In the genomic region with DNA sequence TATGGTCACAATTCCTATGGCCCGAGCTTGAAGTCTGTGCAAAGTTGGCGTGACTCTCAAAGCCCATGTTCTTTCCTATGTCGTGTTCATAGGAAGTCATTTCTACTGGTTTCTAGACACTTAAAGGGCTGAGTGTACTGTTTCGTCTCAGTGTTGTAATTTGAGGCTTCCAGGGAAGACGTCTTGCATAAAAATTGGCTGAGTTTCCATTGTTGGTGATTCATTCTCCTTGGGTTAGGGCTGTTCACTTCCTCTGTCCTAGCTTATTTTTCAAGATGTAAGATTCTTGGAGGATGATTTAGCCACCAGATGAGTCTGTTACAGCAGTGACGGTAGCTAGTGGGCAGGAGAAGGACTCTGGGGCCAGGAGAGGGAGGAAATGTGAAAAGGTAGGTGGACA, we compare ENCODE assay signal across 9 cellular contexts. TPM values are rescaled to one million over a fixed set of nuclear protein-coding genes. Genes with fewer than 3 reads are reported as not detected.
DNase-seq lines count a peak whose midpoint lies in the region; ATAC-seq and TF ChIP-seq lines count a peak whose summit lies in the region.
"Had no signal": no experiment of that assay in that cellular context is flagged by ENCODE, and none has a peak within 500 bp of the region (broad histone marks: within the 10 kb centered on the region; RNA-seq: fewer than 3 reads in every experiment).

No MANE protein-coding gene starts in this region.

- intact Hi-C loops in lower leg skin (cut with DNase I; ENCODE audit: low total_unique reads) = no loop called here

- no peak for TF ChIP-seq POLR2A in lower leg skin (IDR thresholded peaks at IDR 0.05)

- no peak for TF ChIP-seq CTCF in lower leg skin (IDR thresholded peaks at IDR 0.05)

- 30 to 35% methylated on average over 6 of the region's 6 CpGs for WGBS in lower leg skin, 2 donors

- peak; percentile 41 for ATAC-seq in left lobe of liver
- no peak for ATAC-seq in HG02798 (IDR thresholded peaks at IDR 0.05; ENCODE audit: poor library complexity, unreplicated experiment)
- no peak for ATAC-seq in GM21515 (IDR thresholded peaks at IDR 0.05; ENCODE audit: unreplicated experiment)

- H3K4me3 ChIP-seq in lower leg skin (ENCODE audit: low read depth, poor library complexity, severe bottlenecking) = no peak overlapping the region

- peak; percentile 38 for DNase-seq in 8988T
- peak; percentile 36 for DNase-seq in HS-27A (ENCODE audit: low read depth)
- peak; percentile 89 for DNase-seq in amniotic epithelial cell (ENCODE audit: low read depth)
- no peak for DNase-seq in left lobe of liver (ENCODE audit: low spot score)
- no peak for DNase-seq in lower leg skin (ENCODE audit: low spot score in 2 of 2)
- DNase-seq in activated CD4-positive, alpha-beta T cell treated with anti-CD3 and anti-CD28 coated beads, Interleukin-2, amount 50 U/mL, for 48 hours = no peak
- DNase-seq: DMS79 had no signal

RNA-seq across cellular contexts. Expression of a gene that starts 43.1 kb away (rescaled TPM):
- total RNA-seq in left lobe of liver (3.3 TPM), lower leg skin (10 to 100 TPM in 2 of 4 donors, 1 to 10 TPM in 2; 3.6 to 12.0 (median 8.2) TPM)

RNA-seq across cellular contexts. Expression of a gene that starts 55.0 kb away (rescaled TPM):
- total RNA-seq in left lobe of liver (0.18 TPM), lower leg skin (1 to 10 TPM in 2 of 4 donors, under 1 TPM in 2; 0.52 to 2.5 (median 1.1) TPM)

Comparison
In these comparisons a context has a peak if more than half of its experiments do, and no peak if none do; other contexts are left out.
1. DNase-seq: peak in 8988T (single experiment), HS-27A (single experiment) and amniotic epithelial cell (single experiment); none in left lobe of liver (single experiment), lower leg skin (0 of 2) and activated CD4-positive, alpha-beta T cell treated with anti-CD3 and anti-CD28 coated beads, Interleukin-2, amount 50 U/mL, for 48 hours (0 of 2).